1 cellular context compared by ENCODE assay signal in genomic region chr19:48720613-48721296, GRCh38.
TF ChIP-seq lines count a peak whose summit lies in the region.

No MANE protein-coding gene starts in this region.

TF ChIP-seq in GM12878, 131 proteins besides CTCF, POLR2A, EP300 and RAD21 (continues in another document):
- TF ChIP-seq SKIL (IDR thresholded peaks at IDR 0.05; ENCODE audit: low read depth, poor library complexity, severe bottlenecking) (peak; percentile 41), MYC (IDR thresholded peaks at IDR 0.05; ENCODE audit: insufficient read depth, insufficient read length, insufficient replicate concordance, low read length, severe bottlenecking) (no peak), ZNF24 (IDR thresholded peaks at IDR 0.05) (no peak), POU2F2 (IDR thresholded peaks at IDR 0.05; ENCODE audit: borderline replicate concordance, low read depth, low read length) (peak; percentile 12; the same call in 2 of the 3 replicates), PML (IDR thresholded peaks at IDR 0.05; ENCODE audit: low read length) (no peak), CHD1 (IDR thresholded peaks at IDR 0.05; ENCODE audit: low read depth, low read length) (no peak), BMI1 (IDR thresholded peaks at IDR 0.05; ENCODE audit: borderline replicate concordance) (peak; percentile 63; the same call in 1 of the 2 replicates), SP1 (IDR thresholded peaks at IDR 0.05; ENCODE audit: low read depth, low read length) (peak; percentile 99), POLR2AphosphoS5 (IDR thresholded peaks at IDR 0.05; ENCODE audit: low read length) (0 out of 2 replicates have a peak, but pooled peaks have one; percentile 46), TARDBP (IDR thresholded peaks at IDR 0.05; ENCODE audit: borderline replicate concordance) (peak; percentile 95), SREBF2 (IDR thresholded peaks at IDR 0.05; ENCODE audit: low read length) (no peak; the same call in 1 of the 2 replicates), SIN3A (IDR thresholded peaks at IDR 0.05; ENCODE audit: low read depth, low read length) (peak; percentile 75; the same call in 1 of the 2 replicates), JUNB (IDR thresholded peaks at IDR 0.05) (no peak), ZNF274 (IDR thresholded peaks at IDR 0.05; ENCODE audit: insufficient read depth, insufficient read length) (no peak), YY1 (IDR thresholded peaks at IDR 0.05; ENCODE audit: low read depth, low read length) (peak; percentile 51), NRF1 (conservative IDR thresholded peaks at IDR 0.05; ENCODE audit: low read depth, low read length) (peak; percentile 51), FOS (IDR thresholded peaks at IDR 0.05; ENCODE audit: borderline replicate concordance, extremely low read depth, insufficient read length) (peak; percentile 84), SRF (IDR thresholded peaks at IDR 0.05; ENCODE audit: low read depth in 2 of 2, low read length in 2 of 2) (0 out of 4 replicates have a peak, but pooled peaks of 1 of the 2 experiments have one; percentile 26), PAX5 (IDR thresholded peaks at IDR 0.05; ENCODE audit: borderline replicate concordance, low read depth, low read length) (0 out of 2 replicates have a peak, but pooled peaks have one; percentile 13), RB1 (IDR thresholded peaks at IDR 0.05; ENCODE audit: borderline replicate concordance) (0 out of 2 replicates have a peak, but pooled peaks have one; percentile 48), CBFB (IDR thresholded peaks at IDR 0.05; ENCODE audit: low read depth) (no peak), SIX5 (IDR thresholded peaks at IDR 0.05; ENCODE audit: low read depth, low read length, severe bottlenecking) (peak; percentile 99), RELB (IDR thresholded peaks at IDR 0.05; ENCODE audit: low read depth) (peak; percentile 24; the same call in 1 of the 2 replicates), IRF4 (IDR thresholded peaks at IDR 0.05; ENCODE audit: low read depth, low read length) (no peak), CREM (IDR thresholded peaks at IDR 0.05; ENCODE audit: low read depth) (peak; percentile 84), CHD2 (IDR thresholded peaks at IDR 0.05; ENCODE audit: borderline replicate concordance, low read depth, low read length) (peak; percentile 95), HCFC1 (IDR thresholded peaks at IDR 0.05; ENCODE audit: low read length) (peak; percentile 96), MXI1 (IDR thresholded peaks at IDR 0.05; ENCODE audit: low read depth, low read length) (peak; percentile 49), GATAD2B (conservative IDR thresholded peaks at IDR 0.05; ENCODE audit: low read depth) (0 out of 2 replicates have a peak, but pooled peaks have one; percentile 50), USF1 (IDR thresholded peaks at IDR 0.05; ENCODE audit: borderline replicate concordance, extremely low read length, insufficient read depth, low read depth, low read length) (peak; percentile 43), TAF1 (IDR thresholded peaks at IDR 0.05; ENCODE audit: borderline replicate concordance, low read depth, low read length) (peak; percentile 28; the same call in 1 of the 2 replicates), RAD51 (IDR thresholded peaks at IDR 0.05) (peak; percentile 73), ASH2L (IDR thresholded peaks at IDR 0.05; ENCODE audit: borderline replicate concordance, low read depth) (no peak), ATF3 (IDR thresholded peaks at IDR 0.05; ENCODE audit: borderline replicate concordance, extremely low read depth, low read depth, low read length) (peak; percentile 41; the same call in 1 of the 2 replicates), BCL11A (IDR thresholded peaks at IDR 0.05; ENCODE audit: low read depth, low read length) (no peak), KLF5 (IDR thresholded peaks at IDR 0.05; ENCODE audit: partially characterized antibody) (no peak), CREB1 (IDR thresholded peaks at IDR 0.05; ENCODE audit: low read depth) (peak; percentile 84), JUND (IDR thresholded peaks at IDR 0.05; ENCODE audit: low read depth, low read length) (no peak), RELA (IDR thresholded peaks at IDR 0.05; ENCODE audit: borderline replicate concordance, partially characterized antibody) (peak; percentile 15), MTA2 (IDR thresholded peaks at IDR 0.05; ENCODE audit: low read depth) (no peak), ZNF207 (IDR thresholded peaks at IDR 0.05; ENCODE audit: borderline replicate concordance) (peak; percentile 32; the same call in 1 of the 2 replicates), MEF2A (IDR thresholded peaks at IDR 0.05; ENCODE audit: insufficient read depth, low read depth, low read length) (0 out of 2 replicates have a peak, but pooled peaks have one; percentile 30), IKZF2 (IDR thresholded peaks at IDR 0.05) (peak in 1 of 2 experiments; percentile 40; a peak in 2 of 4 replicates), POLR2AphosphoS2 (IDR thresholded peaks at IDR 0.05; ENCODE audit: low read depth, low read length) (no peak)
- TF ChIP-seq, protein P1, sequence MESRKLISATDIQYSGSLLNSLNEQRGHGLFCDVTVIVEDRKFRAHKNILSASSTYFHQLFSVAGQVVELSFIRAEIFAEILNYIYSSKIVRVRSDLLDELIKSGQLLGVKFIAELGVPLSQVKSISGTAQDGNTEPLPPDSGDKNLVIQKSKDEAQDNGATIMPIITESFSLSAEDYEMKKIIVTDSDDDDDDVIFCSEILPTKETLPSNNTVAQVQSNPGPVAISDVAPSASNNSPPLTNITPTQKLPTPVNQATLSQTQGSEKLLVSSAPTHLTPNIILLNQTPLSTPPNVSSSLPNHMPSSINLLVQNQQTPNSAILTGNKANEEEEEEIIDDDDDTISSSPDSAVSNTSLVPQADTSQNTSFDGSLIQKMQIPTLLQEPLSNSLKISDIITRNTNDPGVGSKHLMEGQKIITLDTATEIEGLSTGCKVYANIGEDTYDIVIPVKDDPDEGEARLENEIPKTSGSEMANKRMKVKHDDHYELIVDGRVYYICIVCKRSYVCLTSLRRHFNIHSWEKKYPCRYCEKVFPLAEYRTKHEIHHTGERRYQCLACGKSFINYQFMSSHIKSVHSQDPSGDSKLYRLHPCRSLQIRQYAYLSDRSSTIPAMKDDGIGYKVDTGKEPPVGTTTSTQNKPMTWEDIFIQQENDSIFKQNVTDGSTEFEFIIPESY (IDR thresholded peaks at IDR 0.05), result no peak
- TF ChIP-seq, protein P2, sequence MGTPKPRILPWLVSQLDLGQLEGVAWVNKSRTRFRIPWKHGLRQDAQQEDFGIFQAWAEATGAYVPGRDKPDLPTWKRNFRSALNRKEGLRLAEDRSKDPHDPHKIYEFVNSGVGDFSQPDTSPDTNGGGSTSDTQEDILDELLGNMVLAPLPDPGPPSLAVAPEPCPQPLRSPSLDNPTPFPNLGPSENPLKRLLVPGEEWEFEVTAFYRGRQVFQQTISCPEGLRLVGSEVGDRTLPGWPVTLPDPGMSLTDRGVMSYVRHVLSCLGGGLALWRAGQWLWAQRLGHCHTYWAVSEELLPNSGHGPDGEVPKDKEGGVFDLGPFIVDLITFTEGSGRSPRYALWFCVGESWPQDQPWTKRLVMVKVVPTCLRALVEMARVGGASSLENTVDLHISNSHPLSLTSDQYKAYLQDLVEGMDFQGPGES (IDR thresholded peaks at IDR 0.05), result peak; percentile 84
- TF ChIP-seq, protein P3, sequence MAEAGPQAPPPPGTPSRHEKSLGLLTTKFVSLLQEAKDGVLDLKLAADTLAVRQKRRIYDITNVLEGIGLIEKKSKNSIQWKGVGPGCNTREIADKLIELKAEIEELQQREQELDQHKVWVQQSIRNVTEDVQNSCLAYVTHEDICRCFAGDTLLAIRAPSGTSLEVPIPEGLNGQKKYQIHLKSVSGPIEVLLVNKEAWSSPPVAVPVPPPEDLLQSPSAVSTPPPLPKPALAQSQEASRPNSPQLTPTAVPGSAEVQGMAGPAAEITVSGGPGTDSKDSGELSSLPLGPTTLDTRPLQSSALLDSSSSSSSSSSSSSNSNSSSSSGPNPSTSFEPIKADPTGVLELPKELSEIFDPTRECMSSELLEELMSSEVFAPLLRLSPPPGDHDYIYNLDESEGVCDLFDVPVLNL (IDR thresholded peaks at IDR 0.05; ENCODE audit: low read depth, low read length), result peak; percentile 100
- TF ChIP-seq, protein P4, sequence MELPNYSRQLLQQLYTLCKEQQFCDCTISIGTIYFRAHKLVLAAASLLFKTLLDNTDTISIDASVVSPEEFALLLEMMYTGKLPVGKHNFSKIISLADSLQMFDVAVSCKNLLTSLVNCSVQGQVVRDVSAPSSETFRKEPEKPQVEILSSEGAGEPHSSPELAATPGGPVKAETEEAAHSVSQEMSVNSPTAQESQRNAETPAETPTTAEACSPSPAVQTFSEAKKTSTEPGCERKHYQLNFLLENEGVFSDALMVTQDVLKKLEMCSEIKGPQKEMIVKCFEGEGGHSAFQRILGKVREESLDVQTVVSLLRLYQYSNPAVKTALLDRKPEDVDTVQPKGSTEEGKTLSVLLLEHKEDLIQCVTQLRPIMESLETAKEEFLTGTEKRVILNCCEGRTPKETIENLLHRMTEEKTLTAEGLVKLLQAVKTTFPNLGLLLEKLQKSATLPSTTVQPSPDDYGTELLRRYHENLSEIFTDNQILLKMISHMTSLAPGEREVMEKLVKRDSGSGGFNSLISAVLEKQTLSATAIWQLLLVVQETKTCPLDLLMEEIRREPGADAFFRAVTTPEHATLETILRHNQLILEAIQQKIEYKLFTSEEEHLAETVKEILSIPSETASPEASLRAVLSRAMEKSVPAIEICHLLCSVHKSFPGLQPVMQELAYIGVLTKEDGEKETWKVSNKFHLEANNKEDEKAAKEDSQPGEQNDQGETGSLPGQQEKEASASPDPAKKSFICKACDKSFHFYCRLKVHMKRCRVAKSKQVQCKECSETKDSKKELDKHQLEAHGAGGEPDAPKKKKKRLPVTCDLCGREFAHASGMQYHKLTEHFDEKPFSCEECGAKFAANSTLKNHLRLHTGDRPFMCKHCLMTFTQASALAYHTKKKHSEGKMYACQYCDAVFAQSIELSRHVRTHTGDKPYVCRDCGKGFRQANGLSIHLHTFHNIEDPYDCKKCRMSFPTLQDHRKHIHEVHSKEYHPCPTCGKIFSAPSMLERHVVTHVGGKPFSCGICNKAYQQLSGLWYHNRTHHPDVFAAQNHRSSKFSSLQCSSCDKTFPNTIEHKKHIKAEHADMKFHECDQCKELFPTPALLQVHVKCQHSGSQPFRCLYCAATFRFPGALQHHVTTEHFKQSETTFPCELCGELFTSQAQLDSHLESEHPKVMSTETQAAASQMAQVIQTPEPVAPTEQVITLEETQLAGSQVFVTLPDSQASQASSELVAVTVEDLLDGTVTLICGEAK (IDR thresholded peaks at IDR 0.05; ENCODE audit: borderline replicate concordance), result peak; percentile 62; the same call in 1 of the 2 replicates
- TF ChIP-seq, protein P5, sequence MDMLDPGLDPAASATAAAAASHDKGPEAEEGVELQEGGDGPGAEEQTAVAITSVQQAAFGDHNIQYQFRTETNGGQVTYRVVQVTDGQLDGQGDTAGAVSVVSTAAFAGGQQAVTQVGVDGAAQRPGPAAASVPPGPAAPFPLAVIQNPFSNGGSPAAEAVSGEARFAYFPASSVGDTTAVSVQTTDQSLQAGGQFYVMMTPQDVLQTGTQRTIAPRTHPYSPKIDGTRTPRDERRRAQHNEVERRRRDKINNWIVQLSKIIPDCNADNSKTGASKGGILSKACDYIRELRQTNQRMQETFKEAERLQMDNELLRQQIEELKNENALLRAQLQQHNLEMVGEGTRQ (IDR thresholded peaks at IDR 0.05; ENCODE audit: borderline replicate concordance, low read depth, low read length), result peak; percentile 30; the same call in 1 of the 2 replicates
- TF ChIP-seq, protein P6, sequence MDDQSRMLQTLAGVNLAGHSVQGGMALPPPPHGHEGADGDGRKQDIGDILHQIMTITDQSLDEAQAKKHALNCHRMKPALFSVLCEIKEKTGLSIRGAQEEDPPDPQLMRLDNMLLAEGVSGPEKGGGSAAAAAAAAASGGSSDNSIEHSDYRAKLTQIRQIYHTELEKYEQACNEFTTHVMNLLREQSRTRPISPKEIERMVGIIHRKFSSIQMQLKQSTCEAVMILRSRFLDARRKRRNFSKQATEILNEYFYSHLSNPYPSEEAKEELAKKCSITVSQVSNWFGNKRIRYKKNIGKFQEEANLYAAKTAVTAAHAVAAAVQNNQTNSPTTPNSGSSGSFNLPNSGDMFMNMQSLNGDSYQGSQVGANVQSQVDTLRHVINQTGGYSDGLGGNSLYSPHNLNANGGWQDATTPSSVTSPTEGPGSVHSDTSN (IDR thresholded peaks at IDR 0.05; ENCODE audit: insufficient replicate concordance, low read depth, low read length), result peak; percentile 92
